Comparison of ENCODE assay signal across 8 cellular contexts in genomic region chr16:9091867-9092281, GRCh38. TPM values are rescaled to one million over a fixed set of nuclear protein-coding genes. Genes with fewer than 3 reads are reported as not detected.
DNase-seq lines count a peak whose midpoint lies in the region; ATAC-seq and TF ChIP-seq lines count a peak whose summit lies in the region.

No MANE protein-coding gene starts in this region.

- H3K36me3 ChIP-seq in A673 (ENCODE audit: insufficient read depth, low read length, poor library complexity, severe bottlenecking) (peaks cover 35% of the 10 kb centered on the region), lower lobe of right lung (peaks cover 24% of the 10 kb centered on the region)

- H3K4me1 ChIP-seq in A673 (ENCODE audit: insufficient read depth, low read length, poor library complexity, severe bottlenecking) (peaks cover 23% of the 10 kb centered on the region), lower lobe of right lung (peaks cover 44% of the 10 kb centered on the region)

- no peaks in the 10 kb centered on the region for H3K9me3 ChIP-seq in A673 (ENCODE audit: low read depth, low read length, poor library complexity, severe bottlenecking)
- no peaks in the 10 kb centered on the region for H3K9me3 ChIP-seq in lower lobe of right lung

- no TSS peak for BruUV-seq in A673 (replicated peaks; lab: Mats Ljungman, UMichigan)

- no peak for TF ChIP-seq CTCF in A673 (conservative IDR thresholded peaks at IDR 0.05; ENCODE audit: low read depth, low read length)
- no peak for TF ChIP-seq CTCF in lower lobe of right lung (IDR thresholded peaks at IDR 0.05)

- intact Hi-C loops in A673 (cut with micrococcal nuclease; ENCODE audit: unreplicated experiment) = loop anchor here (5.0 kb wide), 4 partner anchors 45 to 515 kb away; partner anchors contain the start of gene USP7
- intact Hi-C loops in lower lobe of right lung (cut with DNase I) = no loop called here

- CTCF ChIA-PET in A673 (lab: Charles Lee) = interaction anchor here (0.6 to 1.0 kb wide), 2 partner anchors 83 to 196 kb away, joined by 4 to 13 read pairs; no protein-coding TSS in a partner anchor

- DNase-seq in A673 (ENCODE audit: low spot score) = peak; percentile 49
- DNase-seq in T-helper 22 cell (ENCODE audit: low read depth) = peak; percentile 9
- DNase-seq in cerebellum (ENCODE audit: low spot score) = peak; percentile 48
- DNase-seq in lower lobe of right lung = peak; percentile 67
- peak; percentile 36 for DNase-seq in stimulated activated naive CD4-positive, alpha-beta T cell treated with Interleukin-2 at 50 U/mL for 16 hours (lab: John Stamatoyannopoulos, UW)
- no peak for DNase-seq in SHP77 treated with DMSO at 0.1 percent for 48 hours (lab: John Stamatoyannopoulos, UW)

- ATAC-seq in GM18867 (IDR thresholded peaks at IDR 0.05; ENCODE audit: unreplicated experiment) = peak; percentile 20
- peak; percentile 10 for ATAC-seq in HG03103 (IDR thresholded peaks at IDR 0.05; ENCODE audit: low read depth, unreplicated experiment)
- ATAC-seq in lower lobe of right lung = peak; percentile 6 to 34

- H3K27ac ChIP-seq in A673 (ENCODE audit: low read depth, low read length, poor library complexity, severe bottlenecking) (peak overlapping the region; percentile 97), lower lobe of right lung (peak overlapping the region; percentile 99)

- POLR2A ChIA-PET in A673 (lab: Charles Lee; ENCODE audit: low non-redundant PET) = interaction anchor here (1.1 kb wide), 1 partner anchor 57 kb away, joined by 3 read pairs; no protein-coding TSS in a partner anchor

- H3K4me3 ChIP-seq in A673 (ENCODE audit: low read depth, low read length, poor library complexity, severe bottlenecking) = peak overlapping the region; percentile 70
- H3K4me3 ChIP-seq in lower lobe of right lung = peak overlapping the region; percentile 93

- H3K27me3 ChIP-seq in A673 (replicated peaks; ENCODE audit: insufficient read depth, low read depth, low read length, poor library complexity) = no peaks in the 10 kb centered on the region
- no peaks in the 10 kb centered on the region for H3K27me3 ChIP-seq in lower lobe of right lung (ENCODE audit: low read depth)

RNA-seq across cellular contexts. Expression of gene HAPSTR1, which starts 0.4 kb away (rescaled TPM):
- total RNA-seq in A673 (2021) = 83.8 and 90.4 TPM in 2 replicates
- total RNA-seq in cerebellum = 93.2 TPM
- total RNA-seq in lower lobe of right lung = 53.1 TPM
